ENCODE assay signal across 11 cellular contexts in the genomic region with DNA sequence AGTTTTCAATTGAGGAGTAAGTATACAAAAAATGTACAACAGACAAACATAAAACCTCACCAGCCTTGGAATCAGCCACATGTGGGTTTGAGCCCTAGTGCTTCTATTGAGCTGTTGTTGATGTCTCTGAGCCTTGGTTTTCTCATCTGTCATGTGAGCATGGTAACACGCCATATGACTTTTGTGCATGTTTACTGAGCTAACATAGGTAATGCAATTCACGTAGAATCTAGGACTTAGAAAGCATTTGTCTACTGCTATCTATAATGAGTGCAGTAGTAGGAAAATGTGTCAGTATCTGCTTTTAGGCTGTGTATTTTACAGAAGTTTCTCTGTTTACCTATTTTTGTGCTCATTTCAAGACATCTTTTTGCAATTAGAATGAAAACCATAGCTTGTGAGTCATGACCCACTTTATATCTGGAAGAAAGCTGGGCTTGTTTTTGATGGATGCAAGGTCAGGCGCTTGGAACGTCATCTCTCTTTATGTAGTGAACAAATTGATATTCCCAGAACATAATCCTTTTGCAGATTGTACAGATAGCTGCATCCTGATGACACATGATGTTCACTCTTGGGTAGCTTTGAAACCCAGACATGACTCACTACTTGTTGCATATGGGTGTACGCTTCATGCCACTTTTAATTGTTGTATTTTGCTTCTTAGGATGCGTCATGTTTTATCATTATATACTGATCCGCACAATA.
DNase-seq lines count a peak whose midpoint lies in the region; ATAC-seq, FAIRE-seq and TF ChIP-seq lines count a peak whose summit lies in the region.
"Had no signal": no experiment of that assay in that cellular context is flagged by ENCODE, and none has a peak within 500 bp of the region (broad histone marks: within the 10 kb centered on the region; RNA-seq: fewer than 3 reads in every experiment).

No MANE protein-coding gene starts in this region.

- WGBS in A549 (ENCODE audit: missing lambda C conversion rate), result 88% methylated on average over 7 of the region's 7 CpGs
- 72% methylated on average over 7 of the region's 7 CpGs for WGBS in tibial nerve, 2 donors

- H3K9ac ChIP-seq in adipocyte (ENCODE audit: low read length), result no peak overlapping the region

- H3K4me1 ChIP-seq in A549, result no peaks in the 10 kb centered on the region
- peaks cover 46% of the 10 kb centered on the region for H3K4me1 ChIP-seq in adipocyte (ENCODE audit: control insufficient read depth, insufficient read depth, low read length)
- H3K4me1 ChIP-seq in tibial nerve, result peaks cover 0 to 90% (median 35%) of the 10 kb centered on the region in 4 donors
- H3K4me1 ChIP-seq: Caco-2 had no signal

- DNase-seq in A549 (ENCODE audit: low read depth in 1 of 2, low spot score in 1 of 2) (no peak), GM03348 (ENCODE audit: low spot score) (peak; percentile 49), adipocyte (ENCODE audit: low read depth) (peak; percentile 93), COR-L47 (lab: John Stamatoyannopoulos, UW) (no peak), tibial nerve (ENCODE audit: low spot score in 2 of 2) (no peak), T-helper 9 cell (no peak)
- DNase-seq in stimulated activated CD4-positive, alpha-beta T cell treated with anti-CD3 and anti-CD28 coated beads, Interleukin-1b, Interleukin-23, amount 100 ng/mL, for 48 hours, result no peak
- DNase-seq: Caco-2; effector CD8-positive, alpha-beta T cell had no signal

- CTCF ChIA-PET in A549 (lab: Yijun Ruan, JAX), result interaction anchor here (1.2 kb wide), 1 partner anchor 11 kb away, joined by 3 read pairs; no protein-coding TSS in a partner anchor

- H3K4me2 ChIP-seq in A549, result no peak overlapping the region

- no peak for TF ChIP-seq EP300 in A549 (IDR thresholded peaks at IDR 0.05)
- TF ChIP-seq EP300 in tibial nerve (IDR thresholded peaks at IDR 0.05), result no peak

- POLR2A ChIA-PET in A549 (lab: Yijun Ruan, JAX), result no interaction called here

- FAIRE-seq in A549 (lab: Jason Lieb, UNC) (no peak), islet of Langerhans (lab: Jason Lieb, UNC) (peak; percentile 89)
- FAIRE-seq: HepG2 had no signal

- no peak overlapping the region for H3K27ac ChIP-seq in A549
- peak overlapping the region in 2 of 4 donors; percentile 53 to 86 for H3K27ac ChIP-seq in tibial nerve

- ATAC-seq in A549, result no peak
- ATAC-seq: HepG2 had no signal

- TF ChIP-seq RAD21 in A549 (conservative IDR thresholded peaks at IDR 0.05 in 1 of 2, IDR thresholded peaks at IDR 0.05 in 1 of 2), result no peak

- TF ChIP-seq POLR2A in A549 (IDR thresholded peaks at IDR 0.05; ENCODE audit: low read length) (no peak), tibial nerve (IDR thresholded peaks at IDR 0.05) (no peak)

- no peaks in the 10 kb centered on the region for H3K36me3 ChIP-seq in adipocyte (ENCODE audit: control insufficient read depth, insufficient read depth, low read length, severe bottlenecking)
- H3K36me3 ChIP-seq in tibial nerve, result no peaks in the 10 kb centered on the region

- H3K27me3 ChIP-seq in adipocyte (replicated peaks; ENCODE audit: control insufficient read depth, insufficient read depth, low read length) (no peaks in the 10 kb centered on the region), tibial nerve (no peaks in the 10 kb centered on the region)

- no peaks in the 10 kb centered on the region for H3K9me3 ChIP-seq in A549
- no peaks in the 10 kb centered on the region for H3K9me3 ChIP-seq in adipocyte (ENCODE audit: control insufficient read depth, low read length)
- H3K9me3 ChIP-seq in tibial nerve, result no peaks in the 10 kb centered on the region
- H3K9me3 ChIP-seq: Caco-2 had no signal

- TF ChIP-seq CTCF in A549 (IDR thresholded peaks at IDR 0.05), result no peak
- TF ChIP-seq CTCF in tibial nerve (IDR thresholded peaks at IDR 0.05), result no peak

- H3K4me3 ChIP-seq in A549 (no peak overlapping the region), adipocyte (ENCODE audit: low read length) (no peak overlapping the region), tibial nerve (no peak overlapping the region)

TF ChIP-seq in A549, 52 proteins besides CTCF, POLR2A, EP300 and RAD21:
- TF ChIP-seq CHD2 (IDR thresholded peaks at IDR 0.05; ENCODE audit: low read length, partially characterized antibody), result no peak
- no peak for TF ChIP-seq RARB (CRISPR knock-in tag; IDR thresholded peaks at IDR 0.05)
- no peak for TF ChIP-seq FOSL2 (IDR thresholded peaks at IDR 0.05)
- TF ChIP-seq FOSL2 (CRISPR knock-in tag; IDR thresholded peaks at IDR 0.05), result peak; percentile 7; the same call in 1 of the 2 replicates

Comparison
In these comparisons a context has a peak if more than half of its experiments do, and no peak if none do; other contexts are left out.
1. DNase-seq: peak in GM03348 (single experiment) and adipocyte (single experiment); none in A549 (0 of 2), COR-L47 (single experiment), stimulated activated CD4-positive, alpha-beta T cell treated with anti-CD3 and anti-CD28 coated beads, Interleukin-1b, Interleukin-23, amount 100 ng/mL, for 48 hours (single experiment), tibial nerve (0 of 2) and T-helper 9 cell (single experiment).